9 cellular contexts compared by ENCODE assay signal in genomic region chr6:89369009-89369408, GRCh38. TPM values are rescaled to one million over a fixed set of nuclear protein-coding genes. Genes with fewer than 3 reads are reported as not detected.
DNase-seq lines count a peak whose midpoint lies in the region; ATAC-seq and TF ChIP-seq lines count a peak whose summit lies in the region.
"Had no signal": no experiment of that assay in that cellular context is flagged by ENCODE, and none has a peak within 500 bp of the region (broad histone marks: within the 10 kb centered on the region; RNA-seq: fewer than 3 reads in every experiment).

No MANE protein-coding gene starts in this region.

- no peaks in the 10 kb centered on the region for H3K36me3 ChIP-seq in Peyer's patch
- H3K36me3 ChIP-seq in trophoblast cell (ENCODE audit: control insufficient read depth in 1 of 2, insufficient read depth in 2 of 2, low read length in 2 of 2): no peaks in the 10 kb centered on the region

- no peaks in the 10 kb centered on the region for H3K79me1 ChIP-seq in trophoblast cell (ENCODE audit: low read length)

- H3K4me3 ChIP-seq in Peyer's patch: no peak overlapping the region
- no peak overlapping the region for H3K4me3 ChIP-seq in fibroblast of pulmonary artery (replicated peaks; ENCODE audit: low read depth, low read length)
- H3K4me3 ChIP-seq in trophoblast cell (ENCODE audit: low read depth, low read length): no peak overlapping the region

- no peak overlapping the region for H3K9ac ChIP-seq in trophoblast cell (ENCODE audit: low read length)

- H2AK5ac ChIP-seq in trophoblast cell (ENCODE audit: low read length): no peak overlapping the region

- H3K9me3 ChIP-seq in Peyer's patch (no peaks in the 10 kb centered on the region), trophoblast cell (ENCODE audit: insufficient read depth, low read depth, low read length) (peaks cover 1% of the 10 kb centered on the region)

- no peak overlapping the region for H4K8ac ChIP-seq in trophoblast cell (ENCODE audit: low read depth, low read length)

- H3K27me3 ChIP-seq in Peyer's patch (no peaks in the 10 kb centered on the region), trophoblast cell (ENCODE audit: insufficient read depth, low read length) (no peaks in the 10 kb centered on the region)

- H2BK5ac ChIP-seq in trophoblast cell (ENCODE audit: low read depth, low read length, poor library complexity): no peak overlapping the region

- WGBS in trophoblast cell (ENCODE audit: extremely low coverage, insufficient coverage, insufficient read length): no CpG with 5 or more reads among the region's 7 CpGs

- TF ChIP-seq POLR2A in Peyer's patch (IDR thresholded peaks at IDR 0.05): no peak

- no peak overlapping the region for H4K91ac ChIP-seq in trophoblast cell (ENCODE audit: low read depth, low read length)

- no peak for ATAC-seq in HG02840 (IDR thresholded peaks at IDR 0.05; ENCODE audit: low FRiP score, unreplicated experiment)
- ATAC-seq in HG03354 (IDR thresholded peaks at IDR 0.05; ENCODE audit: poor library complexity, severe bottlenecking, unreplicated experiment): no peak

- H2BK12ac ChIP-seq in trophoblast cell (ENCODE audit: low read length): no peak overlapping the region

- H3K23ac ChIP-seq in trophoblast cell (ENCODE audit: low read length): no peak overlapping the region

- H3K4me2 ChIP-seq in trophoblast cell (ENCODE audit: low read length): no peak overlapping the region

- no peak overlapping the region for H2AFZ ChIP-seq in trophoblast cell (ENCODE audit: insufficient read depth, low read length, poor library complexity)

- TF ChIP-seq CTCF in Peyer's patch (IDR thresholded peaks at IDR 0.05) (peak in 4 of 6 experiments; percentile 29 to 48 (median 44)), fibroblast of pulmonary artery (IDR thresholded peaks at IDR 0.05; ENCODE audit: low read length, missing control alignments) (peak; percentile 62)

- H3K79me2 ChIP-seq in trophoblast cell (ENCODE audit: control insufficient read depth, insufficient read depth, low read length, poor library complexity): no peaks in the 10 kb centered on the region

- H3K27ac ChIP-seq in Peyer's patch: no peak overlapping the region
- no peak overlapping the region for H3K27ac ChIP-seq in trophoblast cell (ENCODE audit: low read depth, low read length)

- no peak overlapping the region for H4K12ac ChIP-seq in trophoblast cell (ENCODE audit: low read depth, low read length)

- no peak overlapping the region for H2BK120ac ChIP-seq in trophoblast cell (ENCODE audit: insufficient read depth, low read length, poor library complexity)

- H3K4me1 ChIP-seq in Peyer's patch (peaks cover 0 to 7% (median 2%) of the 10 kb centered on the region in 4 donors), trophoblast cell (ENCODE audit: control insufficient read depth in 1 of 2, insufficient read depth in 2 of 2, low read length in 2 of 2) (no peaks in the 10 kb centered on the region)

- H3K18ac ChIP-seq in trophoblast cell (ENCODE audit: low read length): no peak overlapping the region

- DNase-seq in EL (peak; percentile 49), Peyer's patch (peak in 2 of 3 donors; percentile 31 to 67), fibroblast of pulmonary artery (ENCODE audit: low read depth) (peak; percentile 63), trophoblast cell (peak; percentile 23 to 35), T-helper 9 cell (no peak), NCI-H1417 treated with DMSO at 0.1 percent for 48 hours (lab: John Stamatoyannopoulos, UW) (no peak)
- DNase-seq: SIG-M5 had no signal

- H3K4ac ChIP-seq in trophoblast cell (ENCODE audit: low read depth, low read length): no peak overlapping the region

- H3K14ac ChIP-seq in trophoblast cell (ENCODE audit: low read length): no peak overlapping the region

RNA-seq across cellular contexts. Expression of gene UBE2J1, which starts 16.5 kb away (rescaled TPM):
- 10 to 100 TPM; 35.0 to 57.8 (median 44.7) TPM for total RNA-seq in Peyer's patch
- 177 and 178 TPM in 2 replicates for polyA plus RNA-seq in trophoblast cell (2013)

RNA-seq across cellular contexts. Expression of gene RRAGD, which starts 43.1 kb away (rescaled TPM):
- total RNA-seq in Peyer's patch: 1 to 10 TPM in 2 of 4 donors, under 1 TPM in 2; 0.53 to 5.0 (median 2.9) TPM
- polyA plus RNA-seq in trophoblast cell (2013): 0.85 and 1.0 TPM in 2 replicates

RNA-seq across cellular contexts. Expression of gene GABRR2, which starts 53.9 kb away (rescaled TPM):
- 1 to 10 TPM in 3 of 4 donors, under 1 TPM in 1; 0.70 to 6.6 (median 2.1) TPM for total RNA-seq in Peyer's patch
- 1.9 and 2.1 TPM in 2 replicates for polyA plus RNA-seq in trophoblast cell (2013)

Comparison
In these comparisons a context has a peak if more than half of its experiments do, and no peak if none do; other contexts are left out.
1. DNase-seq: peak in EL (single experiment), Peyer's patch (2 of 3), fibroblast of pulmonary artery (single experiment) and trophoblast cell (2 of 2); none in T-helper 9 cell (single experiment) and NCI-H1417 treated with DMSO at 0.1 percent for 48 hours (single experiment).